ENCODE assay signal across 33 cellular contexts in genomic region chr3:187823802-187824201, GRCh38.
"Had no signal": no experiment of that assay in that cellular context is flagged by ENCODE, and none has a peak within 500 bp of the region (broad histone marks: within the 10 kb centered on the region; RNA-seq: fewer than 3 reads in every experiment).

No MANE protein-coding gene starts in this region.

- H3K4me3 ChIP-seq: adrenal gland, body of pancreas, breast epithelium had no signal

- H3K27ac Mint-ChIP-seq: activated B cell treated with CpG ODN at 0.5 μM for 24 hours; activated CD4-positive, alpha-beta memory T cell treated with anti-CD3 and anti-CD28 coated beads for 36 hours; activated CD8-positive, alpha-beta T cell treated with anti-CD3 and anti-CD28 coated beads for 36 hours; activated naive CD4-positive, alpha-beta T cell treated with anti-CD3 and anti-CD28 coated beads for 36 hours; activated naive CD8-positive, alpha-beta T cell treated with anti-CD3 and anti-CD28 coated beads for 36 hours; T-helper 2 cell treated with Interferon-gamma antibody and Interleukin-4, amounts not matched to agents 5 μg/mL and 100 μg/mL, for 36 hours had no signal

- DNase-seq: activated B cell treated with CpG ODN at 0.5 μM for 24 hours; activated CD4-positive, alpha-beta memory T cell treated with anti-CD3 and anti-CD28 coated beads for 36 hours; activated CD4-positive, alpha-beta T cell treated with anti-CD3 and anti-CD28 coated beads for 4 hours; activated CD4-positive, alpha-beta T cell treated with anti-CD3 and anti-CD28 coated beads, Interleukin-2, amount 10 ng/mL, durations not matched to agents 24 days and 14 days; activated CD4-positive, alpha-beta T cell treated with anti-CD3 and anti-CD28 coated beads, Interleukin-2, amount 50 U/mL, for 1 hour; activated CD4-positive, alpha-beta T cell treated with anti-CD3 and anti-CD28 coated beads, Interleukin-2, amount 50 U/mL, for 4 hours; activated CD4-positive, CD25-positive, alpha-beta regulatory T cell treated with anti-CD3 and anti-CD28 coated beads, Interleukin-2, amount 50 U/mL, for 72 hours; activated CD8-positive, alpha-beta memory T cell treated with anti-CD3 and anti-CD28 coated beads, Interleukin-2, amount 50 U/mL, for 4 hours; activated CD8-positive, alpha-beta T cell treated with anti-CD3 and anti-CD28 coated beads for 36 hours; activated effector memory CD4-positive, alpha-beta T cell treated with anti-CD3 and anti-CD28 coated beads, Interleukin-2, amount 50 U/mL, for 16 hours; activated gamma-delta T cell treated with Interleukin-2 at 50 U/mL for 16 hours; activated naive CD4-positive, alpha-beta T cell; activated naive CD4-positive, alpha-beta T cell treated with anti-CD3 and anti-CD28 coated beads for 36 hours; activated naive CD4-positive, alpha-beta T cell treated with anti-CD3 and anti-CD28 coated beads, Interleukin-2, amount 50 U/mL, for 16 hours; activated naive CD8-positive, alpha-beta T cell treated with anti-CD3 and anti-CD28 coated beads for 36 hours; activated T-cell treated with anti-CD3 and anti-CD28 coated beads for 4 hours; activated T-cell treated with anti-CD3 and anti-CD28 coated beads, Interleukin-2, amount 50 U/mL, for 1 hour; activated T-cell treated with anti-CD3 and anti-CD28 coated beads, Interleukin-2, amount 50 U/mL, for 4 hours; adrenal gland; amniotic stem cell; aorta; body of pancreas; brain microvascular endothelial cell; central memory CD4-positive, alpha-beta T cell; SW 1271; T-helper 1 cell; T-helper 2 cell; T-helper 9 cell had no signal

- H3K4me1 ChIP-seq: adrenal gland, body of pancreas, breast epithelium had no signal

- H3K27ac ChIP-seq: adrenal gland, body of pancreas, brain microvascular endothelial cell, breast epithelium, VCaP had no signal

- H3K27me3 Mint-ChIP-seq: activated CD4-positive, alpha-beta memory T cell treated with anti-CD3 and anti-CD28 coated beads for 36 hours; activated CD4-positive, alpha-beta T cell treated with anti-CD3 and anti-CD28 coated beads, Interleukin-2, amount 10 ng/mL, durations not matched to agents 24 days and 14 days; activated CD8-positive, alpha-beta T cell treated with anti-CD3 and anti-CD28 coated beads for 36 hours had no signal

- H3K9me3 ChIP-seq: adrenal gland, body of pancreas, breast epithelium had no signal

- H3K27me3 ChIP-seq: adrenal gland, body of pancreas, brain microvascular endothelial cell, breast epithelium had no signal

- H3K36me3 ChIP-seq: adrenal gland, brain microvascular endothelial cell, breast epithelium had no signal

- H3K4me3 Mint-ChIP-seq: activated B cell treated with CpG ODN at 0.5 μM for 24 hours; activated CD4-positive, alpha-beta memory T cell treated with anti-CD3 and anti-CD28 coated beads for 36 hours; activated CD4-positive, alpha-beta T cell treated with anti-CD3 and anti-CD28 coated beads, Interleukin-2, amount 10 ng/mL, durations not matched to agents 24 days and 14 days; activated CD8-positive, alpha-beta T cell treated with anti-CD3 and anti-CD28 coated beads for 36 hours; activated naive CD4-positive, alpha-beta T cell treated with anti-CD3 and anti-CD28 coated beads for 36 hours; activated naive CD8-positive, alpha-beta T cell treated with anti-CD3 and anti-CD28 coated beads for 36 hours; activated T-cell treated with anti-CD3 and anti-CD28 coated beads, Interleukin-2, amount 50 U/mL, for 4 hours; T-helper 1 cell treated with Interleukin-12 subunit alpha and Interleukin-12 subunit beta and Interleukin-4 antibody, amounts not matched to agents 30 μg/mL and 1 μg/mL, for 36 hours; T-helper 2 cell treated with Interferon-gamma antibody and Interleukin-4, amounts not matched to agents 5 μg/mL and 100 μg/mL, for 36 hours had no signal

- H3K36me3 Mint-ChIP-seq: activated CD4-positive, alpha-beta memory T cell treated with anti-CD3 and anti-CD28 coated beads for 36 hours; activated naive CD8-positive, alpha-beta T cell treated with anti-CD3 and anti-CD28 coated beads for 36 hours had no signal

- ATAC-seq: activated CD8-positive, alpha-beta T cell treated with anti-CD3 and anti-CD28 coated beads for 36 hours; activated naive CD4-positive, alpha-beta T cell treated with anti-CD3 and anti-CD28 coated beads, Interleukin-2, amount 50 U/mL, for 72 hours; activated T-cell treated with anti-CD3 and anti-CD28 coated beads, Interleukin-2, amount 50 U/mL, for 4 hours; body of pancreas had no signal

- H3K9me3 Mint-ChIP-seq: activated B cell treated with CpG ODN at 0.5 μM for 24 hours; activated CD4-positive, alpha-beta memory T cell treated with anti-CD3 and anti-CD28 coated beads for 36 hours; activated CD8-positive, alpha-beta T cell treated with anti-CD3 and anti-CD28 coated beads for 36 hours; activated naive CD4-positive, alpha-beta T cell treated with anti-CD3 and anti-CD28 coated beads for 36 hours; activated naive CD8-positive, alpha-beta T cell treated with anti-CD3 and anti-CD28 coated beads for 36 hours; activated T-cell treated with anti-CD3 and anti-CD28 coated beads, Interleukin-2, amount 50 U/mL, for 4 hours had no signal
